In genomic region chr1:38701088-38701487, GRCh38 we compare ENCODE assay signal across 24 cellular contexts.
"Had no signal": no experiment of that assay in that cellular context is flagged by ENCODE, and none has a peak within 500 bp of the region (broad histone marks: within the 10 kb centered on the region; RNA-seq: fewer than 3 reads in every experiment).

No MANE protein-coding gene starts in this region.

- H3K4me1 Mint-ChIP-seq: mesothelial cell of epicardium, naive B cell had no signal

- H3K4me1 ChIP-seq: colonic mucosa, foreskin keratinocyte, gastroesophageal sphincter, heart right ventricle, left lung, lower lobe of right lung had no signal

- ATAC-seq: esophagus mucosa, foreskin keratinocyte, gastroesophageal sphincter, heart right ventricle, left cardiac atrium, left lung, left ventricle myocardium superior, lower lobe of right lung, mucosa of descending colon had no signal

- H3K27ac Mint-ChIP-seq: dendritic cell treated with granulocyte-macrophage colony-stimulating factor and Interleukin-4, amounts not matched to agents 40 ng/mL and 50 ng/mL, for 4 days; mesothelial cell of epicardium; naive B cell had no signal

- H3K4me3 Mint-ChIP-seq: dendritic cell treated with granulocyte-macrophage colony-stimulating factor and Interleukin-4, amounts not matched to agents 40 ng/mL and 50 ng/mL, for 4 days; mesothelial cell of epicardium; naive B cell had no signal

- H3K27me3 ChIP-seq: colonic mucosa, foreskin keratinocyte had no signal

- FAIRE-seq: endometrium, frontal cortex, islet of Langerhans, keratinocyte had no signal

- H3K4me3 ChIP-seq: colonic mucosa, gastroesophageal sphincter, heart right ventricle, left lung, lower lobe of right lung, mucosa of descending colon had no signal

- DNase-seq: colonic mucosa; cortex of kidney; effector CD8-positive, alpha-beta T cell; erythroblast; foreskin keratinocyte; glutamatergic neuron; head of caudate nucleus; heart right ventricle; hippocampal formation; left cardiac atrium; left lung; left ventricle myocardium superior; lower lobe of right lung; mucosa of descending colon; naive B cell had no signal

- H3K27ac ChIP-seq: colonic mucosa, epithelial cell of prostate, foreskin keratinocyte, gastroesophageal sphincter, heart right ventricle, left lung, lower lobe of right lung had no signal

- H3K36me3 ChIP-seq: colonic mucosa, gastroesophageal sphincter, heart right ventricle, left lung, lower lobe of right lung had no signal

- H3K9me3 ChIP-seq: colonic mucosa, lower lobe of right lung, mucosa of descending colon had no signal
